ENCODE assay signal across 19 cellular contexts in the genomic region with DNA sequence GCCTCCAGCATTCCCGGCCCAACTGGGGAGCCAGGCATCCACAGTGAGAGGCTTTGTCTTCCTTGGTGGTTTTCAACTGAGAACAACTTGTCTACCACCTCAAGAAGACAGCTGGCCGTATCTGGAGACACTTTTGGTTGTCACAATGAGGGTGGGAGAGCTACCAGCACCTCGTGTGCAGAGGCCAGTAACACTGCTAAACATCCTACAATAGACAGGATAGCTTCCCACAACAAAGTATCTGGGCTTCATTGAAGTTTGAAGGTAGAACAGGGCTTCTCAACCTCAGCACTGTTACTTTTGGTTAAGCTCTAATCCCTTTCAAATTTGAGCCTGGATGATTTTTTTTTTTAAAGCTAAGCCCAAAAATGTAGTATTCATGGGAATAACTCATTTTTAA. TPM values are rescaled to one million over a fixed set of nuclear protein-coding genes. Genes with fewer than 3 reads are reported as not detected.
DNase-seq lines count a peak whose midpoint lies in the region; ATAC-seq and TF ChIP-seq lines count a peak whose summit lies in the region.
"Had no signal": no experiment of that assay in that cellular context is flagged by ENCODE, and none has a peak within 500 bp of the region (broad histone marks: within the 10 kb centered on the region; RNA-seq: fewer than 3 reads in every experiment).

No MANE protein-coding gene starts in this region.

- peak; percentile 65 for ATAC-seq in CD4-positive, alpha-beta T cell (ENCODE audit: poor library complexity)
- ATAC-seq in naive thymus-derived CD8-positive, alpha-beta T cell = peak; percentile 98
- ATAC-seq in GM18867 (IDR thresholded peaks at IDR 0.05; ENCODE audit: unreplicated experiment) (no peak), GM19467 (IDR thresholded peaks at IDR 0.05; ENCODE audit: unreplicated experiment) (no peak)
- ATAC-seq: HCT116 had no signal

- no peak overlapping the region for H3K4me3 ChIP-seq in Jurkat, Clone E6-1 (ENCODE audit: low read length)
- H3K4me3 ChIP-seq: BLaER1 treated with 17β-estradiol and CSF1 and Interleukin-3, amounts not matched to agents 10 nM and 100 nM; SK-N-MC had no signal

- intact Hi-C loops in CD4-positive, alpha-beta T cell (cut with DNase I, micrococcal nuclease) = no loop called here
- intact Hi-C loops in dendritic cell treated with granulocyte-macrophage colony-stimulating factor and Interleukin-4, amounts not matched to agents 40 ng/mL and 50 ng/mL, for 4 days (cut with micrococcal nuclease) = no loop called here
- intact Hi-C loops in activated T-helper 1 cell treated with anti-CD3 and anti-CD28 coated beads, Interleukin-12 subunit alpha, Interleukin-12 subunit beta, Interleukin-2, Interleukin-4 antibody, amounts not matched to agents 30 ng/mL and 10 ng/mL and 1 ng/mL, durations not matched to agents 14 hours and 24 hours and 36 hours (cut with micrococcal nuclease) = no loop called here

- no peak for DNase-seq in CD4-positive, alpha-beta T cell
- DNase-seq in Jurkat, Clone E6-1 (ENCODE audit: low read depth, low spot score) = peak; percentile 78
- DNase-seq in naive thymus-derived CD8-positive, alpha-beta T cell = peak in 5 of 10 donors; percentile 13 to 67 (median 25)
- no peak for DNase-seq in activated T-helper 1 cell treated with anti-CD3 and anti-CD28 coated beads, Interleukin-12 subunit alpha, Interleukin-12 subunit beta, Interleukin-2, Interleukin-4 antibody, amounts not matched to agents 30 ng/mL and 10 ng/mL and 1 ng/mL, durations not matched to agents 14 hours and 24 hours and 36 hours (ENCODE audit: low spot score)
- DNase-seq: DMS79 treated with DMSO at 0.1 percent for 48 hours; NCI-H1105; NCI-H1694; NCI-H2081 treated with DMSO at 0.1 percent for 48 hours; NK-92 treated with Interleukin-12 subunit alpha and Interleukin-12 subunit beta, amount 100 ng/mL, for 24 hours; SHP77 had no signal

- no peak overlapping the region for H3K27ac Mint-ChIP-seq in CD4-positive, alpha-beta T cell
- H3K27ac Mint-ChIP-seq in dendritic cell treated with granulocyte-macrophage colony-stimulating factor and Interleukin-4, amounts not matched to agents 40 ng/mL and 50 ng/mL, for 4 days = peak overlapping the region; percentile 74
- peak overlapping the region in 5 of 10 donors; percentile 13 to 87 (median 47) for H3K27ac Mint-ChIP-seq in naive thymus-derived CD8-positive, alpha-beta T cell
- H3K27ac Mint-ChIP-seq in activated T-helper 1 cell treated with anti-CD3 and anti-CD28 coated beads, Interleukin-12 subunit alpha, Interleukin-12 subunit beta, Interleukin-2, Interleukin-4 antibody, amounts not matched to agents 30 ng/mL and 10 ng/mL and 1 ng/mL, durations not matched to agents 14 hours and 24 hours and 36 hours = no peak overlapping the region
- H3K27ac Mint-ChIP-seq: IgD-negative memory B cell had no signal

- peaks cover 3% of the 10 kb centered on the region for H3K27me3 ChIP-seq in CD4-positive, alpha-beta T cell (ENCODE audit: control insufficient read depth, insufficient read depth, low read length)
- H3K27me3 ChIP-seq: BLaER1 treated with 17β-estradiol and CSF1 and Interleukin-3, amounts not matched to agents 10 nM and 100 nM had no signal

- CTCF ChIA-PET in CD4-positive, alpha-beta T cell (lab: Charles Lee) = interaction anchor here (0.7 kb wide), 1 partner anchor 15 kb away, joined by 3 read pairs; no protein-coding TSS in a partner anchor

- no peak overlapping the region for H3K27ac ChIP-seq in CD4-positive, alpha-beta T cell (ENCODE audit: low read depth, low read length)
- H3K27ac ChIP-seq: SK-N-MC had no signal

- no peaks in the 10 kb centered on the region for H3K9me3 Mint-ChIP-seq in CD4-positive, alpha-beta T cell
- no peaks in the 10 kb centered on the region for H3K9me3 Mint-ChIP-seq in dendritic cell treated with granulocyte-macrophage colony-stimulating factor and Interleukin-4, amounts not matched to agents 40 ng/mL and 50 ng/mL, for 4 days
- no peaks in the 10 kb centered on the region for H3K9me3 Mint-ChIP-seq in naive thymus-derived CD8-positive, alpha-beta T cell
- H3K9me3 Mint-ChIP-seq in activated T-helper 1 cell treated with anti-CD3 and anti-CD28 coated beads, Interleukin-12 subunit alpha, Interleukin-12 subunit beta, Interleukin-2, Interleukin-4 antibody, amounts not matched to agents 30 ng/mL and 10 ng/mL and 1 ng/mL, durations not matched to agents 14 hours and 24 hours and 36 hours = no peaks in the 10 kb centered on the region
- H3K9me3 Mint-ChIP-seq: IgD-negative memory B cell had no signal

- H3K9me3 ChIP-seq in CD4-positive, alpha-beta T cell (ENCODE audit: control insufficient read depth, low read length) = no peaks in the 10 kb centered on the region
- H3K9me3 ChIP-seq: BLaER1 treated with 17β-estradiol and CSF1 and Interleukin-3, amounts not matched to agents 10 nM and 100 nM had no signal

- no peak overlapping the region for H3K4me3 Mint-ChIP-seq in CD4-positive, alpha-beta T cell
- H3K4me3 Mint-ChIP-seq in dendritic cell treated with granulocyte-macrophage colony-stimulating factor and Interleukin-4, amounts not matched to agents 40 ng/mL and 50 ng/mL, for 4 days = no peak overlapping the region
- peak overlapping the region in 7 of 10 donors; percentile 10 to 73 (median 52) for H3K4me3 Mint-ChIP-seq in naive thymus-derived CD8-positive, alpha-beta T cell
- H3K4me3 Mint-ChIP-seq in activated T-helper 1 cell treated with anti-CD3 and anti-CD28 coated beads, Interleukin-12 subunit alpha, Interleukin-12 subunit beta, Interleukin-2, Interleukin-4 antibody, amounts not matched to agents 30 ng/mL and 10 ng/mL and 1 ng/mL, durations not matched to agents 14 hours and 24 hours and 36 hours = no peak overlapping the region
- H3K4me3 Mint-ChIP-seq: IgD-negative memory B cell had no signal

- peaks cover 25% of the 10 kb centered on the region for H3K4me1 Mint-ChIP-seq in CD4-positive, alpha-beta T cell (ENCODE audit: low read depth)
- peaks cover 88% of the 10 kb centered on the region for H3K4me1 Mint-ChIP-seq in dendritic cell treated with granulocyte-macrophage colony-stimulating factor and Interleukin-4, amounts not matched to agents 40 ng/mL and 50 ng/mL, for 4 days (ENCODE audit: low read depth)
- peaks cover 16 to 76% (median 50%) of the 10 kb centered on the region in 4 donors for H3K4me1 Mint-ChIP-seq in naive thymus-derived CD8-positive, alpha-beta T cell
- H3K4me1 Mint-ChIP-seq in activated T-helper 1 cell treated with anti-CD3 and anti-CD28 coated beads, Interleukin-12 subunit alpha, Interleukin-12 subunit beta, Interleukin-2, Interleukin-4 antibody, amounts not matched to agents 30 ng/mL and 10 ng/mL and 1 ng/mL, durations not matched to agents 14 hours and 24 hours and 36 hours (ENCODE audit: low read depth) = no peaks in the 10 kb centered on the region

- no peaks in the 10 kb centered on the region for H3K36me3 Mint-ChIP-seq in CD4-positive, alpha-beta T cell (ENCODE audit: low read depth)
- H3K36me3 Mint-ChIP-seq in dendritic cell treated with granulocyte-macrophage colony-stimulating factor and Interleukin-4, amounts not matched to agents 40 ng/mL and 50 ng/mL, for 4 days (ENCODE audit: low read depth) = peaks cover 77% of the 10 kb centered on the region
- peaks cover 0 to 3% (median 0%) of the 10 kb centered on the region in 3 donors for H3K36me3 Mint-ChIP-seq in naive thymus-derived CD8-positive, alpha-beta T cell
- no peaks in the 10 kb centered on the region for H3K36me3 Mint-ChIP-seq in activated T-helper 1 cell treated with anti-CD3 and anti-CD28 coated beads, Interleukin-12 subunit alpha, Interleukin-12 subunit beta, Interleukin-2, Interleukin-4 antibody, amounts not matched to agents 30 ng/mL and 10 ng/mL and 1 ng/mL, durations not matched to agents 14 hours and 24 hours and 36 hours (ENCODE audit: low read depth)
- H3K36me3 Mint-ChIP-seq: IgD-negative memory B cell had no signal

- no peak for TF ChIP-seq CTCF in CD4-positive, alpha-beta T cell (IDR thresholded peaks at IDR 0.05)

- H3K27me3 Mint-ChIP-seq in CD4-positive, alpha-beta T cell = peaks cover 18% of the 10 kb centered on the region
- no peaks in the 10 kb centered on the region for H3K27me3 Mint-ChIP-seq in dendritic cell treated with granulocyte-macrophage colony-stimulating factor and Interleukin-4, amounts not matched to agents 40 ng/mL and 50 ng/mL, for 4 days
- H3K27me3 Mint-ChIP-seq in naive thymus-derived CD8-positive, alpha-beta T cell = no peaks in the 10 kb centered on the region
- peaks cover 15% of the 10 kb centered on the region for H3K27me3 Mint-ChIP-seq in activated T-helper 1 cell treated with anti-CD3 and anti-CD28 coated beads, Interleukin-12 subunit alpha, Interleukin-12 subunit beta, Interleukin-2, Interleukin-4 antibody, amounts not matched to agents 30 ng/mL and 10 ng/mL and 1 ng/mL, durations not matched to agents 14 hours and 24 hours and 36 hours (ENCODE audit: insufficient read depth)

- POLR2A ChIA-PET in CD4-positive, alpha-beta T cell (lab: Charles Lee) = interaction anchor here (0.8 to 1.1 kb wide), 4 partner anchors 9 to 77 kb away, joined by 3 read pairs; a partner anchor contains a TSS
- POLR2A ChIA-PET in naive thymus-derived CD8-positive, alpha-beta T cell (lab: Charles Lee) = interaction anchor here (1.1 to 1.6 kb wide), 2 partner anchors 11 to 14 kb away, joined by 4 to 5 read pairs; no protein-coding TSS in a partner anchor

RNA-seq across cellular contexts. Expression of a gene that starts 10.9 kb away (rescaled TPM):
- under 1 TPM; 0.73 to 0.80 TPM for total RNA-seq in CD4-positive, alpha-beta T cell
- polyA plus RNA-seq in Jurkat, Clone E6-1 (2012; ENCODE audit: insufficient read depth, insufficient read length) = 1.1 TPM
- total RNA-seq in naive thymus-derived CD8-positive, alpha-beta T cell = 1 to 10 TPM; 7.2 to 7.9 TPM
- 10 to 100 TPM in 2 of 3 donors, 1 to 10 TPM in 1; 4.0 to 12.8 (median 10.9) TPM for polyA plus RNA-seq in naive thymus-derived CD8-positive, alpha-beta T cell
- not detected in 2 replicates for total RNA-seq in activated T-helper 1 cell treated with anti-CD3 and anti-CD28 coated beads, Interleukin-12 subunit alpha, Interleukin-12 subunit beta, Interleukin-2, Interleukin-4 antibody, amounts not matched to agents 30 ng/mL and 10 ng/mL and 1 ng/mL, durations not matched to agents 14 hours and 24 hours and 36 hours

RNA-seq across cellular contexts. Expression of a gene that starts 53.5 kb away (rescaled TPM):
- total RNA-seq in CD4-positive, alpha-beta T cell = not detected
- 18.0 TPM for polyA plus RNA-seq in Jurkat, Clone E6-1 (2012; ENCODE audit: insufficient read depth, insufficient read length)
- 1 to 10 TPM; 1.5 to 1.8 TPM for total RNA-seq in naive thymus-derived CD8-positive, alpha-beta T cell
- 1 to 10 TPM in 2 of 3 donors, under 1 TPM in 1; 0.66 to 2.4 (median 1.6) TPM for polyA plus RNA-seq in naive thymus-derived CD8-positive, alpha-beta T cell
- not detected in 2 replicates for total RNA-seq in activated T-helper 1 cell treated with anti-CD3 and anti-CD28 coated beads, Interleukin-12 subunit alpha, Interleukin-12 subunit beta, Interleukin-2, Interleukin-4 antibody, amounts not matched to agents 30 ng/mL and 10 ng/mL and 1 ng/mL, durations not matched to agents 14 hours and 24 hours and 36 hours
- total RNA-seq: G401, NCI-H460 had no signal
- polyA plus RNA-seq: IgD-negative memory B cell had no signal

Comparison
In these comparisons a context has a peak if more than half of its experiments do, and no peak if none do; other contexts are left out.
1. ATAC-seq: peak in CD4-positive, alpha-beta T cell (single experiment) and naive thymus-derived CD8-positive, alpha-beta T cell (2 of 2); none in GM18867 (single experiment) and GM19467 (single experiment).
2. H3K4me3 Mint-ChIP-seq: peak in naive thymus-derived CD8-positive, alpha-beta T cell (7 of 10); none in CD4-positive, alpha-beta T cell (single experiment), dendritic cell treated with granulocyte-macrophage colony-stimulating factor and Interleukin-4, amounts not matched to agents 40 ng/mL and 50 ng/mL, for 4 days (single experiment) and activated T-helper 1 cell treated with anti-CD3 and anti-CD28 coated beads, Interleukin-12 subunit alpha, Interleukin-12 subunit beta, Interleukin-2, Interleukin-4 antibody, amounts not matched to agents 30 ng/mL and 10 ng/mL and 1 ng/mL, durations not matched to agents 14 hours and 24 hours and 36 hours (single experiment).